10 cellular contexts compared by ENCODE assay signal in genomic region chr11:12085371-12086251, GRCh38. TPM values are rescaled to one million over a fixed set of nuclear protein-coding genes. Genes with fewer than 3 reads are reported as not detected.
DNase-seq lines count a peak whose midpoint lies in the region; ATAC-seq and TF ChIP-seq lines count a peak whose summit lies in the region.
"Had no signal": no experiment of that assay in that cellular context is flagged by ENCODE, and none has a peak within 500 bp of the region (broad histone marks: within the 10 kb centered on the region; RNA-seq: fewer than 3 reads in every experiment).

No MANE protein-coding gene starts in this region.

- DNase-seq in HFFc6 = peak; percentile 45
- peak in 1 of 2 donors; percentile 66 for DNase-seq in ascending aorta (ENCODE audit: low spot score in 2 of 2)
- DNase-seq in suprapubic skin (ENCODE audit: low spot score in 2 of 2) = peak in 1 of 2 donors; percentile 52
- no peak for DNase-seq in NCI-H1694 (lab: John Stamatoyannopoulos, UW)
- DNase-seq in activated T-helper 1 cell treated with anti-CD3 and anti-CD28 coated beads, Interleukin-12 subunit alpha, Interleukin-12 subunit beta, Interleukin-2, Interleukin-4 antibody, amounts not matched to agents 30 ng/mL and 10 ng/mL and 1 ng/mL, durations not matched to agents 14 hours and 24 hours and 36 hours (ENCODE audit: low spot score) = no peak
- DNase-seq: NCI-H524 treated with DMSO at 0.1 percent for 48 hours; stimulated activated CD4-positive, alpha-beta T cell treated with anti-CD3 and anti-CD28 coated beads, Interleukin-4, amount 100 ng/mL, for 4 hours had no signal

- H3K27ac ChIP-seq in ascending aorta (peak overlapping the region; percentile 98 to 99), liver (ENCODE audit: low read depth in 1 of 2, low read length in 2 of 2) (peak overlapping the region; percentile 3 to 75), suprapubic skin (peak overlapping the region; percentile 94)
- H3K27ac ChIP-seq: cardiac muscle cell had no signal

- H3K9ac ChIP-seq in liver (ENCODE audit: low read depth in 1 of 2, low read length in 2 of 2) = no peak overlapping the region

- H3K9me3 ChIP-seq in ascending aorta = no peaks in the 10 kb centered on the region
- H3K9me3 ChIP-seq in liver (ENCODE audit: control insufficient read depth in 4 of 4, low read length in 3 of 4) = no peaks in the 10 kb centered on the region
- no peaks in the 10 kb centered on the region for H3K9me3 ChIP-seq in suprapubic skin

- H3K4me1 ChIP-seq in ascending aorta (peaks cover 20 to 44% of the 10 kb centered on the region in 2 donors), liver (ENCODE audit: control insufficient read depth in 4 of 4, insufficient read depth in 4 of 4, low read length in 3 of 4) (peaks cover 0 to 19% (median 11%) of the 10 kb centered on the region in 4 donors), suprapubic skin (peaks cover 57% of the 10 kb centered on the region)

- 65% methylated on average over 11 of the region's 11 CpGs for WGBS in liver
- 83% methylated on average over 9 of the region's 11 CpGs for WGBS in suprapubic skin

- TF ChIP-seq EP300 in suprapubic skin (IDR thresholded peaks at IDR 0.05) = no peak

- H3K36me3 Mint-ChIP-seq in HFFc6 (ENCODE audit: low read depth) = peaks cover 26% of the 10 kb centered on the region; the same call in 1 of the 2 replicates
- peaks cover 4% of the 10 kb centered on the region for H3K36me3 Mint-ChIP-seq in activated T-helper 1 cell treated with anti-CD3 and anti-CD28 coated beads, Interleukin-12 subunit alpha, Interleukin-12 subunit beta, Interleukin-2, Interleukin-4 antibody, amounts not matched to agents 30 ng/mL and 10 ng/mL and 1 ng/mL, durations not matched to agents 14 hours and 24 hours and 36 hours (ENCODE audit: low read depth)

- intact Hi-C loops in ascending aorta (cut with DNase I) = loop anchor here (1.0 to 2.0 kb wide), 4 partner anchors 9 to 151 kb away; no protein-coding TSS in a partner anchor
- intact Hi-C loops in activated T-helper 1 cell treated with anti-CD3 and anti-CD28 coated beads, Interleukin-12 subunit alpha, Interleukin-12 subunit beta, Interleukin-2, Interleukin-4 antibody, amounts not matched to agents 30 ng/mL and 10 ng/mL and 1 ng/mL, durations not matched to agents 14 hours and 24 hours and 36 hours (cut with micrococcal nuclease) = loop anchor here (2.0 kb wide), 1 partner anchor 65 kb away; no protein-coding TSS in a partner anchor

- TF ChIP-seq POLR2A in suprapubic skin (IDR thresholded peaks at IDR 0.05) = no peak

- H3K27me3 ChIP-seq in ascending aorta = no peaks in the 10 kb centered on the region
- H3K27me3 ChIP-seq in liver (ENCODE audit: control insufficient read depth in 4 of 4, insufficient read depth in 4 of 4, low read length in 3 of 4) = no peaks in the 10 kb centered on the region
- no peaks in the 10 kb centered on the region for H3K27me3 ChIP-seq in suprapubic skin
- H3K27me3 ChIP-seq: cardiac muscle cell had no signal

- H3K27me3 Mint-ChIP-seq in HFFc6 (ENCODE audit: insufficient read depth) = peaks cover 11% of the 10 kb centered on the region
- H3K27me3 Mint-ChIP-seq in activated T-helper 1 cell treated with anti-CD3 and anti-CD28 coated beads, Interleukin-12 subunit alpha, Interleukin-12 subunit beta, Interleukin-2, Interleukin-4 antibody, amounts not matched to agents 30 ng/mL and 10 ng/mL and 1 ng/mL, durations not matched to agents 14 hours and 24 hours and 36 hours (ENCODE audit: insufficient read depth) = no peaks in the 10 kb centered on the region

- H3K27ac Mint-ChIP-seq in HFFc6 = peak overlapping the region; percentile 100
- no peak overlapping the region for H3K27ac Mint-ChIP-seq in activated T-helper 1 cell treated with anti-CD3 and anti-CD28 coated beads, Interleukin-12 subunit alpha, Interleukin-12 subunit beta, Interleukin-2, Interleukin-4 antibody, amounts not matched to agents 30 ng/mL and 10 ng/mL and 1 ng/mL, durations not matched to agents 14 hours and 24 hours and 36 hours

- H3K4me3 Mint-ChIP-seq in HFFc6 = peak overlapping the region; percentile 95
- H3K4me3 Mint-ChIP-seq in activated T-helper 1 cell treated with anti-CD3 and anti-CD28 coated beads, Interleukin-12 subunit alpha, Interleukin-12 subunit beta, Interleukin-2, Interleukin-4 antibody, amounts not matched to agents 30 ng/mL and 10 ng/mL and 1 ng/mL, durations not matched to agents 14 hours and 24 hours and 36 hours = no peak overlapping the region

- peaks cover 9% of the 10 kb centered on the region for H3K9me3 Mint-ChIP-seq in HFFc6
- no peaks in the 10 kb centered on the region for H3K9me3 Mint-ChIP-seq in activated T-helper 1 cell treated with anti-CD3 and anti-CD28 coated beads, Interleukin-12 subunit alpha, Interleukin-12 subunit beta, Interleukin-2, Interleukin-4 antibody, amounts not matched to agents 30 ng/mL and 10 ng/mL and 1 ng/mL, durations not matched to agents 14 hours and 24 hours and 36 hours

- TF ChIP-seq RAD21 in liver (IDR thresholded peaks at IDR 0.05) = peak in 1 of 2 donors; percentile 20

- H3K4me3 ChIP-seq in ascending aorta = peak overlapping the region; percentile 31 to 69
- H3K4me3 ChIP-seq in liver (ENCODE audit: low read depth in 1 of 3, low read length in 3 of 3) = no peak overlapping the region
- H3K4me3 ChIP-seq in suprapubic skin = no peak overlapping the region
- H3K4me3 ChIP-seq: cardiac muscle cell had no signal

- TF ChIP-seq CTCF in HFFc6 (IDR thresholded peaks at IDR 0.05) = no peak
- TF ChIP-seq CTCF in ascending aorta (IDR thresholded peaks at IDR 0.05) = no peak
- no peak for TF ChIP-seq CTCF in liver (IDR thresholded peaks at IDR 0.05; ENCODE audit: low read depth, low read length, missing input control)
- TF ChIP-seq CTCF in suprapubic skin (IDR thresholded peaks at IDR 0.05) = no peak

- peaks cover 74% of the 10 kb centered on the region for H3K4me1 Mint-ChIP-seq in HFFc6 (ENCODE audit: low read depth)
- peaks cover 62% of the 10 kb centered on the region for H3K4me1 Mint-ChIP-seq in activated T-helper 1 cell treated with anti-CD3 and anti-CD28 coated beads, Interleukin-12 subunit alpha, Interleukin-12 subunit beta, Interleukin-2, Interleukin-4 antibody, amounts not matched to agents 30 ng/mL and 10 ng/mL and 1 ng/mL, durations not matched to agents 14 hours and 24 hours and 36 hours (ENCODE audit: low read depth)

- no peak for ATAC-seq in GM21717 (IDR thresholded peaks at IDR 0.05; ENCODE audit: unreplicated experiment)

- H3K36me3 ChIP-seq in ascending aorta (no peaks in the 10 kb centered on the region), liver (ENCODE audit: control insufficient read depth in 4 of 4, insufficient read depth in 3 of 4, low read depth in 1 of 4, low read length in 3 of 4) (no peaks in the 10 kb centered on the region), suprapubic skin (no peaks in the 10 kb centered on the region)
- H3K36me3 ChIP-seq: cardiac muscle cell had no signal

TF ChIP-seq in liver, 16 proteins besides CTCF, POLR2A, EP300 and RAD21 (continues in another document):
- TF ChIP-seq ATF3 (IDR thresholded peaks at IDR 0.05) (no peak), TAF1 (conservative IDR thresholded peaks at IDR 0.05) (no peak), NR2F2 (IDR thresholded peaks at IDR 0.05) (peak; percentile 30), FOXA2 (IDR thresholded peaks at IDR 0.05) (peak; percentile 5), HNF4G (IDR thresholded peaks at IDR 0.05) (peak; percentile 18), MAX (IDR thresholded peaks at IDR 0.05) (no peak), YY1 (IDR thresholded peaks at IDR 0.05) (no peak), RXRA (IDR thresholded peaks at IDR 0.05) (peak; percentile 91 to 97), EGR1 (IDR thresholded peaks at IDR 0.05; ENCODE audit: low read depth in 2 of 2) (no peak), SP1 (IDR thresholded peaks at IDR 0.05) (no peak), GABPA (IDR thresholded peaks at IDR 0.05 in 1 of 2, conservative IDR thresholded peaks at IDR 0.05 in 1 of 2) (no peak), REST (IDR thresholded peaks at IDR 0.05) (peak; percentile 30)

RNA-seq across cellular contexts. Expression of gene MICAL2, which starts 24.8 kb away (rescaled TPM):
- total RNA-seq in HFFc6 (2021; fragmentation: NEBNext Ultra II Directional; extraction: Animal tissue kit (Norgen Biotek cat#: 25700)) = 100 to 1,000 TPM; 199 to 252 (median 233) TPM
- total RNA-seq in ascending aorta = 237 TPM
- total RNA-seq in liver = 100 to 1,000 TPM in 1 of 2 donors, 10 to 100 TPM in 1; 65.6 to 113 TPM
- polyA plus RNA-seq in liver = 10 to 100 TPM; 17.5 to 20.3 TPM
- 100 to 1,000 TPM; 117 to 232 (median 164) TPM for total RNA-seq in suprapubic skin
- total RNA-seq in activated T-helper 1 cell treated with anti-CD3 and anti-CD28 coated beads, Interleukin-12 subunit alpha, Interleukin-12 subunit beta, Interleukin-2, Interleukin-4 antibody, amounts not matched to agents 30 ng/mL and 10 ng/mL and 1 ng/mL, durations not matched to agents 14 hours and 24 hours and 36 hours = 595 and 619 TPM in 2 replicates

Comparison
In these comparisons a context has a peak if more than half of its experiments do, and no peak if none do; other contexts are left out.
1. H3K27ac ChIP-seq: peak in every context shown above with its lines; median percentile 98 in ascending aorta; 94 in suprapubic skin; 39 in liver.
2. H3K4me3 ChIP-seq: peak in ascending aorta (2 of 2); none in liver (0 of 3) and suprapubic skin (single experiment).